In genomic region chr6:26240981-26241770, GRCh38 we compare ENCODE assay signal across 9 cellular contexts.
DNase-seq lines count a peak whose midpoint lies in the region; ATAC-seq lines count a peak whose summit lies in the region.
"Had no signal": no experiment of that assay in that cellular context is flagged by ENCODE, and none has a peak within 500 bp of the region (broad histone marks: within the 10 kb centered on the region; RNA-seq: fewer than 3 reads in every experiment).

No MANE protein-coding gene starts in this region.

- peak overlapping the region; percentile 86 for H3K27ac Mint-ChIP-seq in activated naive CD8-positive, alpha-beta T cell

- H3K4me1 Mint-ChIP-seq in activated naive CD8-positive, alpha-beta T cell (ENCODE audit: low read depth): peaks cover 22% of the 10 kb centered on the region

- peak overlapping the region; percentile 98 for H3K9ac ChIP-seq in iPS-18a (ENCODE audit: low read length)

- H3K27ac ChIP-seq in iPS-18a (ENCODE audit: low read length): peak overlapping the region; percentile 98

- no peaks in the 10 kb centered on the region for H3K27me3 ChIP-seq in iPS-18a (ENCODE audit: control insufficient read depth, insufficient read depth, low read length)

- H3K36me3 ChIP-seq in iPS-18a (ENCODE audit: control insufficient read depth, low read depth, low read length): no peaks in the 10 kb centered on the region

- ATAC-seq in HG03571 (IDR thresholded peaks at IDR 0.05; ENCODE audit: unreplicated experiment): peak; percentile 29
- ATAC-seq in HG03469 (IDR thresholded peaks at IDR 0.05; ENCODE audit: unreplicated experiment): no peak

- H3K4me3 ChIP-seq in iPS-18a (ENCODE audit: low read length): peak overlapping the region; percentile 83

- H3K9me3 ChIP-seq in iPS-18a (ENCODE audit: control insufficient read depth, low read depth, low read length): no peaks in the 10 kb centered on the region

- H3K4me1 ChIP-seq in iPS-18a (ENCODE audit: control insufficient read depth, low read depth, low read length): peaks cover 11% of the 10 kb centered on the region

- no peaks in the 10 kb centered on the region for H3K36me3 Mint-ChIP-seq in activated naive CD8-positive, alpha-beta T cell

- peak; percentile 80 for DNase-seq in EL
- DNase-seq in stimulated activated CD8-positive, alpha-beta memory T cell treated with anti-CD3 and anti-CD28 coated beads, Interleukin-15, amount 100 ng/mL, for 48 hours (ENCODE audit: low read depth in 2 of 2): peak; percentile 63 to 74
- no peak for DNase-seq in cerebellum (ENCODE audit: low spot score)
- DNase-seq in G401 (ENCODE audit: low spot score): no peak

- H3K4me3 Mint-ChIP-seq in activated naive CD8-positive, alpha-beta T cell: peak overlapping the region; percentile 84
- H3K4me3 Mint-ChIP-seq: neural crest cell had no signal

- no peaks in the 10 kb centered on the region for H3K27me3 Mint-ChIP-seq in activated naive CD8-positive, alpha-beta T cell

- H3K9me3 Mint-ChIP-seq in activated naive CD8-positive, alpha-beta T cell (ENCODE audit: low read depth): no peaks in the 10 kb centered on the region

- in situ Hi-C loops in G401 (cut with HindIII; ENCODE audit: low sequenced_read_pairs): no loop called here

Comparison
In these comparisons a context has a peak if more than half of its experiments do, and no peak if none do; other contexts are left out.
1. DNase-seq: peak in EL (single experiment) and stimulated activated CD8-positive, alpha-beta memory T cell treated with anti-CD3 and anti-CD28 coated beads, Interleukin-15, amount 100 ng/mL, for 48 hours (2 of 2); none in cerebellum (single experiment) and G401 (single experiment).